21 cellular contexts compared by ENCODE assay signal in the genomic region with DNA sequence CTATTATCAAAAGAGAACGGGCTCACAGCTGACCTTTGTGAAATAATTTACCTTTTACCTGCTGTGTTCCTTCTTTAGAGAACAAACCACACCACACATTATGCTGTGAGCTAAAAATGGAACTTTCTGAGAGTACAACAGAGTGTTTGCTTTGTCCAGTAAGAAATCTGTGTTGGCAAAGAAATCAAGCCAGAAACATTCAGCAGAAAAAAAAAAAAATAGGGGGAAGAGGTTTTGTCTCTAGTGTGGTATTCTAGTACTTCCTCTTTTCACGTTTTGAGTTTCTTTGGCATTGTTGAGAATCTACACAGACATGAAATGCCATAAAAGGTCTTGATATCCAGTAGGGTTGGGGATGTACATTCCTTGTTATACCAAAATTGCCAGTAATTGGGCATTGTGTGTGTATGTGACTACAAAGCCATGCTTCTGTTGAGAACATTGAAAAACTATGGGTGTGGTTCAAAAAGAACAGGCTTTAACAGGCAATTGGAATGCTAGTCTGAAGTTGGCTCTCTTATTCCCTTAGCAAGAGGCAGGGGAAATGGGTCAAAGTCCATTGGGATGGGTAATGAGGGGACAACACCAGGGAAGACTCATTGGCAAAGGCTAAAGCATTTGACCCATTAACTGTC.
DNase-seq lines count a peak whose midpoint lies in the region; ATAC-seq, FAIRE-seq and TF ChIP-seq lines count a peak whose summit lies in the region.
"Had no signal": no experiment of that assay in that cellular context is flagged by ENCODE, and none has a peak within 500 bp of the region (broad histone marks: within the 10 kb centered on the region; RNA-seq: fewer than 3 reads in every experiment).

No MANE protein-coding gene starts in this region.

- TF ChIP-seq POLR2A in GM12891 (IDR thresholded peaks at IDR 0.05; ENCODE audit: low read depth, low read length), result no peak

- H3K9me3 ChIP-seq in T-helper 17 cell (ENCODE audit: control insufficient read depth, low read length, poor library complexity, severe bottlenecking), result no peaks in the 10 kb centered on the region
- H3K9me3 ChIP-seq: gastroesophageal sphincter, left ventricle myocardium inferior, ovary had no signal

- no peak for FAIRE-seq in GM12891 (lab: Jason Lieb, UNC)
- FAIRE-seq: endothelial cell of umbilical vein, urothelium cell line had no signal

- no peak overlapping the region for H3K27ac Mint-ChIP-seq in T-helper 17 cell
- H3K27ac Mint-ChIP-seq: activated CD4-positive, alpha-beta memory T cell treated with anti-CD3 and anti-CD28 coated beads for 36 hours; activated naive CD4-positive, alpha-beta T cell treated with anti-CD3 and anti-CD28 coated beads, Interleukin-2, amount 50 U/mL, for 72 hours; CD4-positive, alpha-beta memory T cell had no signal

- H3K4me1 Mint-ChIP-seq in T-helper 17 cell, result no peaks in the 10 kb centered on the region
- H3K4me1 Mint-ChIP-seq: CD4-positive, alpha-beta memory T cell had no signal

- H3K4me3 Mint-ChIP-seq in T-helper 17 cell, result no peak overlapping the region
- H3K4me3 Mint-ChIP-seq: activated CD4-positive, alpha-beta memory T cell treated with anti-CD3 and anti-CD28 coated beads for 36 hours; activated T-cell treated with anti-CD3 and anti-CD28 coated beads, Interleukin-2, amount 50 U/mL, for 4 hours; CD4-positive, alpha-beta memory T cell had no signal

- no peaks in the 10 kb centered on the region for H3K27me3 Mint-ChIP-seq in T-helper 17 cell
- H3K27me3 Mint-ChIP-seq: activated CD4-positive, alpha-beta memory T cell treated with anti-CD3 and anti-CD28 coated beads for 36 hours had no signal

- no peaks in the 10 kb centered on the region for H3K36me3 Mint-ChIP-seq in T-helper 17 cell (ENCODE audit: low read depth)
- H3K36me3 Mint-ChIP-seq: activated CD4-positive, alpha-beta memory T cell treated with anti-CD3 and anti-CD28 coated beads for 36 hours; activated naive CD4-positive, alpha-beta T cell treated with anti-CD3 and anti-CD28 coated beads, Interleukin-2, amount 50 U/mL, for 72 hours; CD4-positive, alpha-beta memory T cell had no signal

- ATAC-seq in HG03432 (IDR thresholded peaks at IDR 0.05; ENCODE audit: unreplicated experiment), result peak; percentile 48
- no peak for ATAC-seq in T-helper 17 cell
- no peak for ATAC-seq in HG03175 (IDR thresholded peaks at IDR 0.05; ENCODE audit: unreplicated experiment)
- ATAC-seq in GM21528 (IDR thresholded peaks at IDR 0.05; ENCODE audit: low FRiP score, unreplicated experiment), result no peak
- ATAC-seq: activated naive CD4-positive, alpha-beta T cell treated with anti-CD3 and anti-CD28 coated beads, Interleukin-2, amount 50 U/mL, for 72 hours; activated T-cell treated with anti-CD3 and anti-CD28 coated beads, Interleukin-2, amount 50 U/mL, for 4 hours; gastroesophageal sphincter had no signal

- DNase-seq in GM12891 (ENCODE audit: insufficient read length, low spot score) (no peak), NOMO-1 treated with dmso at 0.1 percent for 144 hours (lab: John Stamatoyannopoulos, UW; ENCODE audit: unreplicated experiment) (peak; percentile 63), globus pallidus (ENCODE audit: low spot score) (peak; percentile 15), T-helper 17 cell (no peak), NCI-H2196 treated with DMSO at 0.1 percent for 48 hours (lab: John Stamatoyannopoulos, UW; ENCODE audit: unreplicated experiment) (no peak)
- DNase-seq: activated CD4-positive, alpha-beta memory T cell treated with anti-CD3 and anti-CD28 coated beads for 36 hours; activated T-cell treated with anti-CD3 and anti-CD28 coated beads, Interleukin-2, amount 50 U/mL, for 4 hours; CD4-positive, alpha-beta memory T cell; cortex of kidney; left ventricle myocardium inferior; NCI-H1930; NCI-H446 treated with DMSO at 0.1 percent for 48 hours; ovary; PC-9 had no signal

TF ChIP-seq in GM12891, 5 proteins besides CTCF, POLR2A, EP300 and RAD21:
- TF ChIP-seq POLR2AphosphoS5 (IDR thresholded peaks at IDR 0.05; ENCODE audit: low read depth, low read length), result no peak
- peak; percentile 48; the same call in 1 of the 2 replicates for TF ChIP-seq SPI1 (IDR thresholded peaks at IDR 0.05; ENCODE audit: low read depth, low read length)

Comparison
In these comparisons a context has a peak if more than half of its experiments do, and no peak if none do; other contexts are left out.
1. DNase-seq: peak in NOMO-1 treated with dmso at 0.1 percent for 144 hours (single experiment) and globus pallidus (single experiment); none in GM12891 (single experiment), T-helper 17 cell (0 of 3) and NCI-H2196 treated with DMSO at 0.1 percent for 48 hours (single experiment).